ENCODE assay signal across 25 cellular contexts in the genomic region with DNA sequence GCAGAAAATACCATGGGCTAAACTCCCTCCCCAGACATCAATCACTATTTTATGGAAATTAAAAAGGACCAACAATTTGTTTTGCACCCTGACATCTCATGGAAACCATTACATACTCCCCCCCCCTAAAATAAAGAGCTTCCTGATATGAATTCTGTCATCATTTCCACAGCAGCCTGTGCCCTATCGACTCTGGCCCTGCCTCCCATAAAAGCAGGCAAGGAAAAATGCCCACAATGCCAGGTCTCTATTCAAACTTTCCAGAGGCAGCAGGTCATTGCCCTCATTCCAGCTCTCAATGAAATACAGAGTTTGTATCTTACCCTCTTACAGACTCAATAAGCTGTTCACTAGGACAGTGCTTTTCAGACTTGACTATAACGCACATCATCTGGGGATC.
"Had no signal": no experiment of that assay in that cellular context is flagged by ENCODE, and none has a peak within 500 bp of the region (broad histone marks: within the 10 kb centered on the region; RNA-seq: fewer than 3 reads in every experiment).

No MANE protein-coding gene starts in this region.

- H3K36me3 ChIP-seq: heart left ventricle, ovary, right atrium auricular region, stomach, thyroid gland, transverse colon, upper lobe of right lung had no signal

- H3K4me3 ChIP-seq: heart left ventricle, lung, ovary, right atrium auricular region, skin epidermis, stomach, testis, thyroid gland, transverse colon, upper lobe of right lung had no signal

- H3K9me3 ChIP-seq: heart left ventricle, ovary, right atrium auricular region, stomach, testis, thyroid gland, transverse colon, upper lobe of right lung had no signal

- H3K27ac ChIP-seq: ovary, right atrium auricular region, skin epidermis, stomach, testis, thyroid gland, transverse colon, upper lobe of right lung had no signal

- FAIRE-seq: islet of Langerhans, kidney, urothelium cell line had no signal

- H3K4me1 ChIP-seq: thyroid gland, upper lobe of right lung had no signal

- H3K27me3 ChIP-seq: heart left ventricle, ovary, right atrium auricular region, stomach, testis, thyroid gland, transverse colon, upper lobe of right lung had no signal

- ATAC-seq: natural killer cell; sciatic nerve; stimulated activated naive B cell treated with anti-CD40 and anti-IgM and Interleukin-4, amounts not matched to agents 10 μg/mL and 1 μg/mL and 100 μg/mL, for 72 hours; stimulated activated naive CD8-positive, alpha-beta T cell treated with anti-CD3 and anti-CD28 coated beads, Interleukin-15, Interleukin-2, amounts not matched to agents 100 U/mL and 50 U/mL, for 24 hours; upper lobe of right lung had no signal

- DNase-seq: hypothalamus; immature natural killer cell; kidney; mesendoderm; naive B cell; natural killer cell; ovary; stimulated activated CD4-positive, alpha-beta T cell treated with anti-CD3 and anti-CD28 coated beads, Interleukin-12 subunit alpha, Interleukin-12 subunit beta, amount 100 ng/mL, for 4 hours; stimulated activated CD4-positive, alpha-beta T cell treated with anti-CD3 and anti-CD28 coated beads, Interleukin-15, amount 100 ng/mL, for 24 hours; stimulated activated CD4-positive, alpha-beta T cell treated with anti-CD3 and anti-CD28 coated beads, Interleukin-2, amount 100 ng/mL, for 24 hours; stimulated activated CD4-positive, alpha-beta T cell treated with anti-CD3 and anti-CD28 coated beads, Interleukin-4, amount 100 ng/mL, for 1 hour; stimulated activated naive B cell treated with anti-CD40 and anti-IgM and Interleukin-4, amounts not matched to agents 10 μg/mL and 1 μg/mL and 100 μg/mL, for 72 hours; stimulated activated naive CD8-positive, alpha-beta T cell treated with anti-CD3 and anti-CD28 coated beads, Interleukin-15, Interleukin-2, amounts not matched to agents 100 U/mL and 50 U/mL, for 24 hours; stomach; testis; thyroid gland; transverse colon; upper lobe of right lung had no signal
